Comparison of ENCODE assay signal across 9 cellular contexts in genomic region chr15:88630141-88630721, GRCh38. TPM values are rescaled to one million over a fixed set of nuclear protein-coding genes. Genes with fewer than 3 reads are reported as not detected.
DNase-seq lines count a peak whose midpoint lies in the region; ATAC-seq and TF ChIP-seq lines count a peak whose summit lies in the region.
"Had no signal": no experiment of that assay in that cellular context is flagged by ENCODE, and none has a peak within 500 bp of the region (broad histone marks: within the 10 kb centered on the region; RNA-seq: fewer than 3 reads in every experiment).

No MANE protein-coding gene starts in this region.

- no peak overlapping the region for H3K4me3 ChIP-seq in right cardiac atrium (ENCODE audit: low read length)
- no peak overlapping the region for H3K4me3 ChIP-seq in suprapubic skin
- H3K4me3 ChIP-seq: SJSA1 had no signal

- H3K27me3 ChIP-seq in right cardiac atrium (ENCODE audit: control insufficient read depth, insufficient read depth) (no peaks in the 10 kb centered on the region), suprapubic skin (no peaks in the 10 kb centered on the region)
- H3K27me3 ChIP-seq: SJSA1 had no signal

- H3K36me3 ChIP-seq in suprapubic skin, result peaks cover 28% of the 10 kb centered on the region

- peak overlapping the region; percentile 83 for H3K27ac Mint-ChIP-seq in activated CD4-positive, alpha-beta T cell treated with anti-CD3 and anti-CD28 coated beads for 36 hours
- peak overlapping the region; percentile 4; the same call in 1 of the 2 replicates for H3K27ac Mint-ChIP-seq in WTC11

- POLR2A ChIA-PET in activated CD4-positive, alpha-beta T cell treated with anti-CD3 and anti-CD28 coated beads for 36 hours (lab: Charles Lee), result interaction anchor here (0.6 kb wide), 1 partner anchor 164 kb away, joined by 6 read pairs; no protein-coding TSS in a partner anchor
- POLR2A ChIA-PET in WTC11 (lab: Charles Lee), result interaction anchor here (0.5 to 1.6 kb wide), 2 partner anchors 8 to 189 kb away, joined by 4 to 7 read pairs; partner anchors contain the start of gene ISG20

- TF ChIP-seq CTCF in WTC11 (IDR thresholded peaks at IDR 0.05), result no peak
- TF ChIP-seq CTCF in suprapubic skin (IDR thresholded peaks at IDR 0.05), result no peak

- peak; percentile 9 for ATAC-seq in activated CD4-positive, alpha-beta T cell treated with anti-CD3 and anti-CD28 coated beads for 36 hours
- ATAC-seq in WTC11, result peak; percentile 26; the same call in 1 of the 2 replicates
- peak; percentile 52 to 75 for ATAC-seq in right cardiac atrium

- no peak for TF ChIP-seq EP300 in suprapubic skin (IDR thresholded peaks at IDR 0.05)

- H3K27ac ChIP-seq in right cardiac atrium (ENCODE audit: low read length) (no peak overlapping the region), suprapubic skin (peak overlapping the region; percentile 25)
- H3K27ac ChIP-seq: SJSA1 had no signal

- peaks cover 76% of the 10 kb centered on the region for H3K36me3 Mint-ChIP-seq in activated CD4-positive, alpha-beta T cell treated with anti-CD3 and anti-CD28 coated beads for 36 hours (ENCODE audit: low read depth)
- peaks cover 75% of the 10 kb centered on the region for H3K36me3 Mint-ChIP-seq in WTC11

- no peak for DNase-seq in activated CD4-positive, alpha-beta T cell treated with anti-CD3 and anti-CD28 coated beads for 36 hours
- DNase-seq in activated CD4-positive, alpha-beta T cell treated with anti-CD3 and anti-CD28 coated beads, Interleukin-2, amount 50 U/mL, for 4 hours, result no peak
- DNase-seq in WTC11 (ENCODE audit: low spot score), result no peak
- peak in 2 of 3 donors; percentile 40 to 67 for DNase-seq in right cardiac atrium
- DNase-seq in suprapubic skin (ENCODE audit: low spot score in 2 of 2), result no peak
- no peak for DNase-seq in AML-193 (lab: John Stamatoyannopoulos, UW)
- DNase-seq in NCI-H748 treated with DMSO at 0.1 percent for 48 hours (lab: John Stamatoyannopoulos, UW), result no peak
- no peak for DNase-seq in NCI-H2171 treated with DMSO at 0.1 percent for 48 hours (lab: John Stamatoyannopoulos, UW)

- no peaks in the 10 kb centered on the region for H3K9me3 Mint-ChIP-seq in activated CD4-positive, alpha-beta T cell treated with anti-CD3 and anti-CD28 coated beads for 36 hours (ENCODE audit: low read depth)
- no peaks in the 10 kb centered on the region for H3K9me3 Mint-ChIP-seq in WTC11

- peaks cover 90% of the 10 kb centered on the region for H3K4me1 Mint-ChIP-seq in activated CD4-positive, alpha-beta T cell treated with anti-CD3 and anti-CD28 coated beads for 36 hours
- H3K4me1 Mint-ChIP-seq in WTC11, result peaks cover 30% of the 10 kb centered on the region

- H3K4me1 ChIP-seq in right cardiac atrium (ENCODE audit: control insufficient read depth, insufficient read depth, low read length) (peaks cover 2% of the 10 kb centered on the region), suprapubic skin (peaks cover 4% of the 10 kb centered on the region)
- H3K4me1 ChIP-seq: SJSA1 had no signal

- TF ChIP-seq POLR2A in suprapubic skin (IDR thresholded peaks at IDR 0.05), result no peak

- no peaks in the 10 kb centered on the region for H3K9me3 ChIP-seq in right cardiac atrium (ENCODE audit: control insufficient read depth, low read length)
- no peaks in the 10 kb centered on the region for H3K9me3 ChIP-seq in suprapubic skin
- H3K9me3 ChIP-seq: SJSA1 had no signal

- no peaks in the 10 kb centered on the region for H3K27me3 Mint-ChIP-seq in activated CD4-positive, alpha-beta T cell treated with anti-CD3 and anti-CD28 coated beads for 36 hours
- H3K27me3 Mint-ChIP-seq in WTC11 (ENCODE audit: low read depth), result no peaks in the 10 kb centered on the region

- CTCF ChIA-PET in activated CD4-positive, alpha-beta T cell treated with anti-CD3 and anti-CD28 coated beads for 36 hours (lab: Charles Lee), result interaction anchor here (0.7 kb wide), 1 partner anchor 11 kb away, joined by 3 read pairs; no protein-coding TSS in a partner anchor
- CTCF ChIA-PET in WTC11 (lab: Charles Lee), result no interaction called here

- intact Hi-C loops in activated CD4-positive, alpha-beta T cell treated with anti-CD3 and anti-CD28 coated beads for 36 hours (cut with DNase I, micrococcal nuclease), result no loop called here
- intact Hi-C loops in right cardiac atrium (cut with DNase I), result no loop called here

- H3K4me3 Mint-ChIP-seq in activated CD4-positive, alpha-beta T cell treated with anti-CD3 and anti-CD28 coated beads for 36 hours, result no peak overlapping the region
- H3K4me3 Mint-ChIP-seq in WTC11, result no peak overlapping the region

- 64% methylated on average over 9 of the region's 9 CpGs for WGBS in right cardiac atrium
- WGBS in suprapubic skin, result 67% methylated on average over 5 of the region's 9 CpGs

TF ChIP-seq in WTC11, 78 proteins besides CTCF, POLR2A, EP300 and RAD21:
- TF ChIP-seq GTF2I (CRISPR knock-in tag; conservative IDR thresholded peaks at IDR 0.05), result no peak
- TF ChIP-seq USF1 (CRISPR knock-in tag; IDR thresholded peaks at IDR 0.05), result no peak
- TF ChIP-seq SP1 (CRISPR knock-in tag; conservative IDR thresholded peaks at IDR 0.05), result no peak
- TF ChIP-seq, protein P1, sequence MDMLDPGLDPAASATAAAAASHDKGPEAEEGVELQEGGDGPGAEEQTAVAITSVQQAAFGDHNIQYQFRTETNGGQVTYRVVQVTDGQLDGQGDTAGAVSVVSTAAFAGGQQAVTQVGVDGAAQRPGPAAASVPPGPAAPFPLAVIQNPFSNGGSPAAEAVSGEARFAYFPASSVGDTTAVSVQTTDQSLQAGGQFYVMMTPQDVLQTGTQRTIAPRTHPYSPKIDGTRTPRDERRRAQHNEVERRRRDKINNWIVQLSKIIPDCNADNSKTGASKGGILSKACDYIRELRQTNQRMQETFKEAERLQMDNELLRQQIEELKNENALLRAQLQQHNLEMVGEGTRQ (CRISPR knock-in tag; IDR thresholded peaks at IDR 0.05), result no peak

RNA-seq across cellular contexts. Expression of gene ISG20, which starts 8.6 kb away (rescaled TPM):
- total RNA-seq in activated CD4-positive, alpha-beta T cell treated with anti-CD3 and anti-CD28 coated beads for 36 hours, result 100 to 1,000 TPM; 107 to 120 TPM
- 3.8 to 5.6 TPM (median 4.5 TPM) in 3 replicates for total RNA-seq in WTC11 (2021)
- 1 to 10 TPM; 3.4 to 5.8 (median 4.7) TPM for total RNA-seq in right cardiac atrium
- 5.3 TPM for polyA plus RNA-seq in right cardiac atrium
- total RNA-seq in suprapubic skin, result 10 to 100 TPM in 3 of 4 donors, 1 to 10 TPM in 1; 6.1 to 15.1 (median 12.9) TPM

RNA-seq across cellular contexts. Expression of gene AEN, which starts 9.1 kb away (rescaled TPM):
- 10 to 100 TPM; 42.8 to 52.9 TPM for total RNA-seq in activated CD4-positive, alpha-beta T cell treated with anti-CD3 and anti-CD28 coated beads for 36 hours
- 118 to 183 TPM (median 125 TPM) in 3 replicates for total RNA-seq in WTC11 (2021)
- total RNA-seq in right cardiac atrium, result 1 to 10 TPM; 4.0 to 9.5 (median 6.9) TPM
- polyA plus RNA-seq in right cardiac atrium, result 4.1 TPM
- 10 to 100 TPM in 2 of 4 donors, 1 to 10 TPM in 2; 9.3 to 29.3 (median 17.3) TPM for total RNA-seq in suprapubic skin

Comparison
In these comparisons a context has a peak if more than half of its experiments do, and no peak if none do; other contexts are left out.
1. ATAC-seq: peak in every context shown above with its lines; median percentile 64 in right cardiac atrium; 26 in WTC11; 9 in activated CD4-positive, alpha-beta T cell treated with anti-CD3 and anti-CD28 coated beads for 36 hours.
2. DNase-seq: peak in right cardiac atrium (2 of 3); none in activated CD4-positive, alpha-beta T cell treated with anti-CD3 and anti-CD28 coated beads for 36 hours (single experiment), activated CD4-positive, alpha-beta T cell treated with anti-CD3 and anti-CD28 coated beads, Interleukin-2, amount 50 U/mL, for 4 hours (0 of 2), WTC11 (single experiment), suprapubic skin (0 of 2), AML-193 (0 of 2), NCI-H748 treated with DMSO at 0.1 percent for 48 hours (single experiment) and NCI-H2171 treated with DMSO at 0.1 percent for 48 hours (single experiment).
3. RNA of gene ISG20, which starts 8.6 kb away (total RNA-seq): 107 to 120 TPM in activated CD4-positive, alpha-beta T cell treated with anti-CD3 and anti-CD28 coated beads for 36 hours; 6.1 to 15.1 TPM in suprapubic skin, 3.8 to 5.6 TPM in WTC11 and 3.4 to 5.8 TPM in right cardiac atrium; every median in the first group is over 4 times any median in the second.